Comparison of ENCODE assay signal across 26 cellular contexts in the genomic region with DNA sequence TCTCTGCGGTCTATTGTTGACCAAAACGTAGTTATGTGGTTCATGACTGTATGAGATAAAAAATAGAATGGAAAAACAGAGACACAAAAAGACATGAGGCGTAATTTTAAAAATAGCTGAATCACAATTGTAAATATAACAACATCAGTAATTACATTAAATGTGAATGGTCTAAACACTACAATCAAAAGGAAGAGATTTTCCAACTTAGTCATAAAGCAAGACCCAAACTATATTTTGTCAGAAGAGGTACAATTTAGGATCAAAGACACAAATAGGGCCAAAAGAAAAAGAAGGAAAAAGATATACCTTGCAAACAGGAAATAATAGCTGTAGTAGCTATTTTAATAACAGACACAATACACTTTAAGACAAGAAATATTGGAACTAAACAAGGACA.
"Had no signal": no experiment of that assay in that cellular context is flagged by ENCODE, and none has a peak within 500 bp of the region (broad histone marks: within the 10 kb centered on the region; RNA-seq: fewer than 3 reads in every experiment).

No MANE protein-coding gene starts in this region.

- DNase-seq: natural killer cell; occipital lobe; ovary; posterior cingulate gyrus; psoas muscle; right cardiac atrium; right lobe of liver; sigmoid colon; small intestine; stimulated activated CD4-positive, alpha-beta T cell treated with anti-CD3 and anti-CD28 coated beads, Interleukin-15, amount 100 ng/mL, for 24 hours; stimulated activated CD4-positive, alpha-beta T cell treated with anti-CD3 and anti-CD28 coated beads, Interleukin-2, amount 100 ng/mL, for 24 hours; stimulated activated CD4-positive, alpha-beta T cell treated with anti-CD3 and anti-CD28 coated beads, Interleukin-2, amount 100 ng/mL, for 48 hours; stimulated activated CD4-positive, alpha-beta T cell treated with anti-CD3 and anti-CD28 coated beads, Interleukin-4, amount 100 ng/mL, for 24 hours; stimulated activated naive B cell treated with anti-CD40 and anti-IgM and Interleukin-4, amounts not matched to agents 10 μg/mL and 1 μg/mL and 100 μg/mL, for 72 hours; stimulated activated naive CD8-positive, alpha-beta T cell treated with anti-CD3 and anti-CD28 coated beads, Interleukin-15, amount 100 ng/mL, for 72 hours; stimulated activated naive CD8-positive, alpha-beta T cell treated with anti-CD3 and anti-CD28 coated beads, Interleukin-15, Interleukin-2, amounts not matched to agents 100 U/mL and 50 U/mL, for 24 hours; substantia nigra; testis; tibial artery; transverse colon; upper lobe of right lung; uterus had no signal

- H3K27ac ChIP-seq: neural progenitor cell, ovary, parathyroid adenoma, psoas muscle, right lobe of liver, sigmoid colon, suprapubic skin, testis, tibial artery, transverse colon, upper lobe of right lung, uterus had no signal

- H3K36me3 ChIP-seq: neural progenitor cell, ovary, right lobe of liver, sigmoid colon, upper lobe of right lung, uterus had no signal

- H3K4me3 ChIP-seq: neural progenitor cell, ovary, psoas muscle, right lobe of liver, sigmoid colon, suprapubic skin, testis, tibial artery, transverse colon, upper lobe of right lung, uterus had no signal

- H3K9ac ChIP-seq: neural progenitor cell, parathyroid adenoma had no signal

- H3K4me2 ChIP-seq: neural progenitor cell had no signal

- H3K79me2 ChIP-seq: parathyroid adenoma had no signal

- H3K9me3 ChIP-seq: ovary, sigmoid colon, testis, upper lobe of right lung had no signal

- H3K27me3 ChIP-seq: neural progenitor cell, ovary, right lobe of liver, sigmoid colon, suprapubic skin, testis, tibial artery, transverse colon, upper lobe of right lung, uterus had no signal

- FAIRE-seq: small intestine had no signal

- H3K4me1 ChIP-seq: parathyroid adenoma, psoas muscle, right lobe of liver, sigmoid colon, suprapubic skin, testis, transverse colon, upper lobe of right lung, uterus had no signal

- H2AFZ ChIP-seq: neural progenitor cell, parathyroid adenoma had no signal

- ATAC-seq: natural killer cell; psoas muscle; right cardiac atrium; right lobe of liver; stimulated activated effector memory CD8-positive, alpha-beta T cell treated with anti-CD3 and anti-CD28 coated beads, Interleukin-12 subunit alpha, Interleukin-12 subunit beta, amount 100 ng/mL, for 72 hours; stimulated activated naive B cell treated with anti-CD40 and anti-IgM and Interleukin-4, amounts not matched to agents 10 μg/mL and 1 μg/mL and 100 μg/mL, for 72 hours; stimulated activated naive CD8-positive, alpha-beta T cell treated with anti-CD3 and anti-CD28 coated beads, Interleukin-15, amount 100 ng/mL, for 72 hours; stimulated activated naive CD8-positive, alpha-beta T cell treated with anti-CD3 and anti-CD28 coated beads, Interleukin-15, Interleukin-2, amounts not matched to agents 100 U/mL and 50 U/mL, for 24 hours; upper lobe of right lung had no signal
